ENCODE assay signal across 8 cellular contexts in genomic region chr4:75916091-75916661, GRCh38. TPM values are rescaled to one million over a fixed set of nuclear protein-coding genes. Genes with fewer than 3 reads are reported as not detected.
DNase-seq lines count a peak whose midpoint lies in the region; ATAC-seq, FAIRE-seq and TF ChIP-seq lines count a peak whose summit lies in the region.

No MANE protein-coding gene starts in this region.

- peaks cover 3% of the 10 kb centered on the region; the same call in 1 of the 2 replicates for H4K20me1 ChIP-seq in DOHH2 (ENCODE audit: control insufficient read depth, insufficient read depth, low read depth, low read length)

- no peak for TF ChIP-seq POLR2A in sigmoid colon (IDR thresholded peaks at IDR 0.05)

- no peak overlapping the region for H3K4me2 ChIP-seq in DOHH2 (ENCODE audit: low read length)

- H3F3A ChIP-seq in DOHH2 (ENCODE audit: control insufficient read depth, insufficient read depth): peaks cover 4% of the 10 kb centered on the region; the same call in 1 of the 2 replicates

- H3K27ac ChIP-seq in DOHH2 (ENCODE audit: low read depth, low read length): no peak overlapping the region
- peak overlapping the region; percentile 27 to 58 (median 52) for H3K27ac ChIP-seq in sigmoid colon

- H3K79me2 ChIP-seq in DOHH2 (ENCODE audit: control insufficient read depth, low read length): no peaks in the 10 kb centered on the region

- H3K4me1 ChIP-seq in DOHH2 (ENCODE audit: control insufficient read depth, low read length) (no peaks in the 10 kb centered on the region), sigmoid colon (peaks cover 0 to 12% (median 4%) of the 10 kb centered on the region in 4 donors)

- H3K9me3 ChIP-seq in DOHH2 (ENCODE audit: control insufficient read depth, insufficient read depth, low read length): no peaks in the 10 kb centered on the region
- no peaks in the 10 kb centered on the region for H3K9me3 ChIP-seq in sigmoid colon

- 13 to 37% methylated on average over 1 of the region's 1 CpG for WGBS in sigmoid colon, 2 donors

- H3K27ac Mint-ChIP-seq in HFFc6: peak overlapping the region; percentile 67
- H3K27ac Mint-ChIP-seq in activated naive CD8-positive, alpha-beta T cell treated with anti-CD3 and anti-CD28 coated beads, Interleukin-2, amount 50 U/mL, for 24 hours: no peak overlapping the region

- H3K27me3 ChIP-seq in DOHH2 (ENCODE audit: control insufficient read depth, low read length) (no peaks in the 10 kb centered on the region), sigmoid colon (no peaks in the 10 kb centered on the region)

- TF ChIP-seq CTCF in DOHH2 (IDR thresholded peaks at IDR 0.05; ENCODE audit: low read depth, low read length, poor library complexity, severe bottlenecking) (peak; percentile 87), HFFc6 (IDR thresholded peaks at IDR 0.05) (peak; percentile 85), sigmoid colon (IDR thresholded peaks at IDR 0.05) (peak; percentile 32 to 81 (median 76))

- H3K4me3 ChIP-seq in DOHH2 (ENCODE audit: low read length) (no peak overlapping the region), sigmoid colon (no peak overlapping the region)

- no peak for TF ChIP-seq EP300 in sigmoid colon (IDR thresholded peaks at IDR 0.05)

- no peak overlapping the region for H3K4me3 Mint-ChIP-seq in HFFc6
- no peak overlapping the region for H3K4me3 Mint-ChIP-seq in activated naive CD8-positive, alpha-beta T cell treated with anti-CD3 and anti-CD28 coated beads, Interleukin-2, amount 50 U/mL, for 24 hours

- peak; percentile 91 for FAIRE-seq in A204.1 (lab: Jason Lieb, UNC)

- DNase-seq in HFFc6 (peak; percentile 46), NCI-H446 (lab: John Stamatoyannopoulos, UW) (peak; percentile 6 to 35), left cardiac atrium (no peak), sigmoid colon (no peak)
- peak; percentile 21 for DNase-seq in activated naive CD8-positive, alpha-beta T cell treated with anti-CD3 and anti-CD28 coated beads, Interleukin-2, amount 50 U/mL, for 24 hours

- peaks cover 6% of the 10 kb centered on the region; the same call in 1 of the 2 replicates for H3K36me3 Mint-ChIP-seq in HFFc6 (ENCODE audit: low read depth)
- H3K36me3 Mint-ChIP-seq in activated naive CD8-positive, alpha-beta T cell treated with anti-CD3 and anti-CD28 coated beads, Interleukin-2, amount 50 U/mL, for 24 hours (ENCODE audit: low read depth): peaks cover 22% of the 10 kb centered on the region

- no peaks in the 10 kb centered on the region for H3K27me3 Mint-ChIP-seq in HFFc6 (ENCODE audit: insufficient read depth)
- no peaks in the 10 kb centered on the region for H3K27me3 Mint-ChIP-seq in activated naive CD8-positive, alpha-beta T cell treated with anti-CD3 and anti-CD28 coated beads, Interleukin-2, amount 50 U/mL, for 24 hours

- H3K9me3 Mint-ChIP-seq in HFFc6: no peaks in the 10 kb centered on the region
- H3K9me3 Mint-ChIP-seq in activated naive CD8-positive, alpha-beta T cell treated with anti-CD3 and anti-CD28 coated beads, Interleukin-2, amount 50 U/mL, for 24 hours: peaks cover 4% of the 10 kb centered on the region

- intact Hi-C loops in left cardiac atrium (cut with DNase I): no loop called here
- intact Hi-C loops in sigmoid colon (cut with DNase I): loop anchor here (2.0 kb wide), 1 partner anchor 25 kb away; the partner anchor contains the start of gene NAAA

- peaks cover 10% of the 10 kb centered on the region for H3K4me1 Mint-ChIP-seq in HFFc6 (ENCODE audit: low read depth)
- no peaks in the 10 kb centered on the region for H3K4me1 Mint-ChIP-seq in activated naive CD8-positive, alpha-beta T cell treated with anti-CD3 and anti-CD28 coated beads, Interleukin-2, amount 50 U/mL, for 24 hours

- peak; percentile 57 for ATAC-seq in activated naive CD8-positive, alpha-beta T cell treated with anti-CD3 and anti-CD28 coated beads, Interleukin-2, amount 50 U/mL, for 24 hours
- ATAC-seq in left cardiac atrium (peak; percentile 66 to 69), GM19455 (IDR thresholded peaks at IDR 0.05; ENCODE audit: unreplicated experiment) (no peak)

- H3K36me3 ChIP-seq in DOHH2 (ENCODE audit: control insufficient read depth, low read length): no peaks in the 10 kb centered on the region
- peaks cover 0 to 14% (median 0%) of the 10 kb centered on the region in 4 donors for H3K36me3 ChIP-seq in sigmoid colon

- no peaks in the 10 kb centered on the region for H3K9me2 ChIP-seq in DOHH2 (replicated peaks; ENCODE audit: control insufficient read depth, low read length)

RNA-seq across cellular contexts. Expression of gene PPEF2, which starts 13.9 kb away (rescaled TPM):
- total RNA-seq in HFFc6 (2021; fragmentation: NEBNext Ultra II Directional; extraction: Animal tissue kit (Norgen Biotek cat#: 25700)): not detected
- total RNA-seq in left cardiac atrium: not detected
- under 1 TPM in 2 of 4 donors, not detected in 2; 0.28 to 0.33 TPM for total RNA-seq in sigmoid colon
- polyA plus RNA-seq in sigmoid colon: under 1 TPM in 1 of 3 donors, not detected in 2; 0.03 TPM

RNA-seq across cellular contexts. Expression of gene NAAA, which starts 24.6 kb away (rescaled TPM):
- total RNA-seq in HFFc6 (2021; fragmentation: NEBNext Ultra II Directional; extraction: Animal tissue kit (Norgen Biotek cat#: 25700)): 10 to 100 TPM; 27.1 to 33.8 (median 30.4) TPM
- total RNA-seq in left cardiac atrium (10 to 100 TPM; 12.3 to 13.8 TPM), sigmoid colon (10 to 100 TPM; 23.3 to 60.6 (median 34.1) TPM)
- 10 to 100 TPM; 43.7 to 53.1 (median 45.6) TPM for polyA plus RNA-seq in sigmoid colon

Comparison
In these comparisons a context has a peak if more than half of its experiments do, and no peak if none do; other contexts are left out.
1. DNase-seq: peak in HFFc6 (single experiment), NCI-H446 (2 of 2) and activated naive CD8-positive, alpha-beta T cell treated with anti-CD3 and anti-CD28 coated beads, Interleukin-2, amount 50 U/mL, for 24 hours (single experiment); none in left cardiac atrium (single experiment) and sigmoid colon (single experiment).
2. Peak in every context shown above with its lines, with median percentiles within 50 percentile points of each other: CTCF ChIP-seq.